1 cellular context compared by ENCODE assay signal in genomic region chr15:94141802-94142201, GRCh38.
TF ChIP-seq lines count a peak whose summit lies in the region.

No MANE protein-coding gene starts in this region.

TF ChIP-seq in HepG2, 621 proteins besides CTCF, POLR2A, EP300 and RAD21 (continued from another document):
- no peak for TF ChIP-seq SMARCE1 (IDR thresholded peaks at IDR 0.05; ENCODE audit: borderline replicate concordance)
- peak; percentile 94 for TF ChIP-seq MAFF (IDR thresholded peaks at IDR 0.05; ENCODE audit: low read depth, low read length)
- TF ChIP-seq MAFK (conservative IDR thresholded peaks at IDR 0.05 in 1 of 2, IDR thresholded peaks at IDR 0.05 in 1 of 2; ENCODE audit: low read length in 2 of 2), result peak; percentile 89 to 96
- no peak for TF ChIP-seq IRX3 (CRISPR knock-in tag; IDR thresholded peaks at IDR 0.05; ENCODE audit: borderline replicate concordance, low read depth)
- TF ChIP-seq TBP (CRISPR knock-in tag; IDR thresholded peaks at IDR 0.05), result no peak
